Comparison of ENCODE assay signal across 21 cellular contexts in genomic region chr3:158788446-158788845, GRCh38. TPM values are rescaled to one million over a fixed set of nuclear protein-coding genes. Genes with fewer than 3 reads are reported as not detected.
DNase-seq lines count a peak whose midpoint lies in the region; ATAC-seq and TF ChIP-seq lines count a peak whose summit lies in the region.
"Had no signal": no experiment of that assay in that cellular context is flagged by ENCODE, and none has a peak within 500 bp of the region (broad histone marks: within the 10 kb centered on the region; RNA-seq: fewer than 3 reads in every experiment).

No MANE protein-coding gene starts in this region.

- no peak overlapping the region for H3K9ac ChIP-seq in SK-N-SH
- H3K9ac ChIP-seq: GM23248 had no signal

- in situ Hi-C loops in astrocyte of the spinal cord (cut with HindIII; ENCODE audit: low sequenced_read_pairs), result no loop called here

- DNase-seq in SK-N-SH, result no peak
- peak; percentile 40 for DNase-seq in astrocyte of the spinal cord (ENCODE audit: low read depth, low spot score)
- peak; percentile 52 for DNase-seq in fibroblast of mammary gland (ENCODE audit: low read depth)
- DNase-seq in NCI-H2196 (lab: John Stamatoyannopoulos, UW; ENCODE audit: unreplicated experiment), result no peak
- DNase-seq in activated CD4-positive, alpha-beta T cell treated with anti-CD3 and anti-CD28 coated beads for 48 hours, result no peak
- DNase-seq: 8988T, COR-L47, GF-D8, GM23248, KG1, NCI-H1092 treated with DMSO at 0.1 percent for 48 hours, NCI-H1694 treated with DMSO at 0.1 percent for 48 hours, NCI-H446 treated with DMSO at 0.1 percent for 48 hours, NCI-H748 treated with DMSO at 0.1 percent for 48 hours, SHP77 treated with DMSO at 0.1 percent for 48 hours had no signal

- TF ChIP-seq CTCF in SK-N-SH (IDR thresholded peaks at IDR 0.05) (no peak), astrocyte of the spinal cord (IDR thresholded peaks at IDR 0.05; ENCODE audit: low read depth, low read length) (no peak), fibroblast of mammary gland (conservative IDR thresholded peaks at IDR 0.05; ENCODE audit: control insufficient read depth, insufficient read depth, low read depth, low read length) (no peak), gastroesophageal sphincter (IDR thresholded peaks at IDR 0.05) (no peak)

- H3K4me1 ChIP-seq in SK-N-SH (ENCODE audit: control insufficient read depth in 1 of 2, insufficient read depth in 2 of 2, low read depth in 1 of 2, low read length in 1 of 2) (peaks cover 0 to 17% of the 10 kb centered on the region in 2 experiments; a peak in 3 of 4 replicates), gastroesophageal sphincter (peaks cover 0 to 21% (median 0%) of the 10 kb centered on the region in 3 donors)

- no peaks in the 10 kb centered on the region for H4K20me1 ChIP-seq in SK-N-SH (ENCODE audit: insufficient read depth)

- H3K9me3 ChIP-seq in SK-N-SH (0 out of 2 replicates have a peak, but pooled peaks cover 6% of the 10 kb centered on the region), gastroesophageal sphincter (peaks cover 0 to 6% (median 0%) of the 10 kb centered on the region in 3 donors)

- TF ChIP-seq RAD21 in SK-N-SH (IDR thresholded peaks at IDR 0.05; ENCODE audit: low read length), result no peak

- CTCF ChIA-PET in SK-N-SH (lab: Yijun Ruan, JAX), result interaction anchor here (0.7 to 5.7 kb wide), 7 partner anchors 8 to 1081 kb away, joined by 3 to 146 read pairs (median 7); partner anchors contain the start of gene MFSD1

- no peak overlapping the region for H2AFZ ChIP-seq in SK-N-SH (ENCODE audit: low read depth)
- H2AFZ ChIP-seq: GM23248 had no signal

- H3K36me3 ChIP-seq in SK-N-SH (replicated peaks in 1 of 2; ENCODE audit: control insufficient read depth in 1 of 2, insufficient read depth in 2 of 2, low read length in 1 of 2) (peaks cover 0 to 4% of the 10 kb centered on the region in 2 experiments), gastroesophageal sphincter (no peaks in the 10 kb centered on the region)

- H3K9me2 ChIP-seq in SK-N-SH, result no peaks in the 10 kb centered on the region

- H3K4me3 ChIP-seq in SK-N-SH (ENCODE audit: low read depth in 2 of 2, low read length in 1 of 2), result no peak overlapping the region
- H3K4me3 ChIP-seq in astrocyte of the spinal cord (ENCODE audit: low read depth, low read length), result no peak overlapping the region
- H3K4me3 ChIP-seq in fibroblast of mammary gland (ENCODE audit: control insufficient read depth, low read depth, low read length), result no peak overlapping the region
- no peak overlapping the region for H3K4me3 ChIP-seq in gastroesophageal sphincter
- H3K4me3 ChIP-seq: GM23248 had no signal

- ATAC-seq in SK-N-SH treated with all-trans-retinoic acid at 6 μM for 48 hours, result no peak
- ATAC-seq in GM21576 (IDR thresholded peaks at IDR 0.05; ENCODE audit: unreplicated experiment), result no peak
- no peak for ATAC-seq in gastroesophageal sphincter

- H3K27me3 ChIP-seq in SK-N-SH (ENCODE audit: insufficient read depth), result no peaks in the 10 kb centered on the region
- H3K27me3 ChIP-seq in gastroesophageal sphincter, result no peaks in the 10 kb centered on the region

- no peak for TF ChIP-seq POLR2A in gastroesophageal sphincter (IDR thresholded peaks at IDR 0.05)

- TF ChIP-seq EP300 in SK-N-SH (IDR thresholded peaks at IDR 0.05; ENCODE audit: borderline replicate concordance in 1 of 2, low read depth in 1 of 2, low read length in 1 of 2) (no peak), gastroesophageal sphincter (IDR thresholded peaks at IDR 0.05) (no peak)

- no peaks in the 10 kb centered on the region for H3K79me2 ChIP-seq in SK-N-SH (ENCODE audit: insufficient read depth)

- peak overlapping the region in 1 of 2 experiments; percentile 18; a peak in 1 of 4 replicates for H3K27ac ChIP-seq in SK-N-SH (ENCODE audit: low read depth in 2 of 2, low read length in 1 of 2)
- no peak overlapping the region for H3K27ac ChIP-seq in gastroesophageal sphincter
- H3K27ac ChIP-seq: GM23248, HL-60 had no signal

- 94% methylated on average over 1 of the region's 1 CpG for WGBS in SK-N-SH (ENCODE audit: low lambda C conversion rate)
- WGBS in gastroesophageal sphincter (ENCODE audit: low coverage in 1 of 2), 2 donors, result 94 to 100% methylated on average over 1 of the region's 1 CpG

- H3F3A ChIP-seq in SK-N-SH (replicated peaks; ENCODE audit: insufficient read depth), result peaks cover 16% of the 10 kb centered on the region

- POLR2A ChIA-PET in SK-N-SH (lab: Yijun Ruan, JAX), result no interaction called here

- 0 out of 2 replicates have a peak overlapping the region, but pooled peaks have one; percentile 25 for H3K4me2 ChIP-seq in SK-N-SH

TF ChIP-seq in SK-N-SH, 30 proteins besides CTCF, POLR2A, EP300 and RAD21:
- TF ChIP-seq USF2 (IDR thresholded peaks at IDR 0.05; ENCODE audit: borderline replicate concordance, low read depth, low read length) (no peak), TCF12 (IDR thresholded peaks at IDR 0.05) (no peak)

TF ChIP-seq in SK-N-SH treated with all-trans-retinoic acid at 6 μM for 48 hours, 23 proteins besides CTCF, POLR2A, EP300 and RAD21 (continues in another document):
- TF ChIP-seq TSHZ2 (CRISPR knock-in tag; IDR thresholded peaks at IDR 0.05) (no peak), ZNF565 (CRISPR knock-in tag; conservative IDR thresholded peaks at IDR 0.05; ENCODE audit: low read depth) (no peak), GLIS3 (CRISPR knock-in tag; IDR thresholded peaks at IDR 0.05) (no peak), BACH2 (CRISPR knock-in tag; IDR thresholded peaks at IDR 0.05; ENCODE audit: borderline replicate concordance) (no peak), ZFP30 (CRISPR knock-in tag; IDR thresholded peaks at IDR 0.05) (no peak), ZC3H10 (CRISPR knock-in tag; IDR thresholded peaks at IDR 0.05) (no peak), CSRNP3 (CRISPR knock-in tag; IDR thresholded peaks at IDR 0.05) (no peak), ZNF8 (CRISPR knock-in tag; IDR thresholded peaks at IDR 0.05) (no peak), TOX (CRISPR knock-in tag; IDR thresholded peaks at IDR 0.05; ENCODE audit: borderline replicate concordance) (no peak), PATZ1 (CRISPR knock-in tag; IDR thresholded peaks at IDR 0.05; ENCODE audit: borderline replicate concordance) (no peak), CSDC2 (CRISPR knock-in tag; IDR thresholded peaks at IDR 0.05) (no peak), PPARA (CRISPR knock-in tag; IDR thresholded peaks at IDR 0.05; ENCODE audit: borderline replicate concordance) (no peak)

RNA-seq across cellular contexts. Expression of gene MFSD1, which starts 13.4 kb away (rescaled TPM):
- 44.9 and 70.4 TPM in 2 replicates for polyA plus RNA-seq in SK-N-SH (2012; rRNA removed)
- polyA plus RNA-seq in SK-N-SH (2012; cell fraction: cytosol; rRNA removed), result 62.0 and 65.7 TPM in 2 replicates
- 21.3 and 43.6 TPM in 2 replicates for polyA plus RNA-seq in SK-N-SH (2012; cell fraction: nucleus; rRNA removed)
- 10 to 100 TPM; 36.3 to 93.8 (median 65.2) TPM for total RNA-seq in gastroesophageal sphincter

RNA-seq across cellular contexts. Expression of gene RARRES1, which starts 56.2 kb away (rescaled TPM):
- 0.11 and 0.15 TPM in 2 replicates for polyA plus RNA-seq in SK-N-SH (2012; rRNA removed)
- polyA plus RNA-seq in SK-N-SH (2012; cell fraction: cytosol; rRNA removed), result 0.14 and 0.48 TPM in 2 replicates
- polyA plus RNA-seq in SK-N-SH (2012; cell fraction: nucleus; rRNA removed), result 0.05 and 0.10 TPM in 2 replicates
- 100 to 1,000 TPM in 1 of 4 donors, 10 to 100 TPM in 2, 1 to 10 TPM in 1; 4.8 to 110 (median 42.7) TPM for total RNA-seq in gastroesophageal sphincter
- total RNA-seq: MCF 10A had no signal
- polyA plus RNA-seq: CD14-positive monocyte had no signal

Comparison
In these comparisons a context has a peak if more than half of its experiments do, and no peak if none do; other contexts are left out.
1. DNase-seq: peak in astrocyte of the spinal cord (single experiment) and fibroblast of mammary gland (single experiment); none in SK-N-SH (single experiment), NCI-H2196 (single experiment) and activated CD4-positive, alpha-beta T cell treated with anti-CD3 and anti-CD28 coated beads for 48 hours (single experiment).